Comparison of ENCODE assay signal across 12 cellular contexts in the genomic region with DNA sequence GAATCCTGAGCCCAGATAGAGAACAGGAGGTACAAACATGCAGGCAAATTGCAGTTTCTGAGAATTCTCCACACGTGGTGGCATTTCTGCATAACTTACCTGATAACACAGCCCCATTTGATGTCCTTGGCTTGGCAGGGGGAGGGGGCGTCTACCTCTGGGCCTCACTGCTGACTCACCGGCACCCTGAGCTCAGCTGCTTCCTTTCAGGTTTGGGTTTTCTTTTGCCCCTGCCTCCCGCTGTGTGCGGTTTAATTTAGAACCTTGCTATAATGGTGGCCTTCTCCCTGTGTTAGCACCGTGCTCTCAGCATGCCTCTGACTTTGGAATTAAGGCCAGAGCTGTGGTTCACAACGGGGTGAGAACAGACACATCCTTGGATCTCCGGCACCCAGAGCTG. TPM values are rescaled to one million over a fixed set of nuclear protein-coding genes. Genes with fewer than 3 reads are reported as not detected.
A peak's percentile ranks its signal among the peaks of the same experiment; 100 is the strongest.
DNase-seq lines count a peak whose midpoint lies in the region; ATAC-seq and TF ChIP-seq lines count a peak whose summit lies in the region.
"Had no signal": no experiment of that assay in that cellular context is flagged by ENCODE, and none has a peak within 500 bp of the region (broad histone marks: within the 10 kb centered on the region; RNA-seq: fewer than 3 reads in every experiment).

No MANE protein-coding gene starts in this region.

- H3K4me1 ChIP-seq in right atrium auricular region (peaks cover 0 to 71% of the 10 kb centered on the region in 2 donors), iPS-18a (ENCODE audit: control insufficient read depth, low read depth, low read length) (peaks cover 60% of the 10 kb centered on the region), stomach smooth muscle (ENCODE audit: control insufficient read depth, insufficient read depth, low read length) (peaks cover 52% of the 10 kb centered on the region)

- no peak overlapping the region for H3K27ac Mint-ChIP-seq in activated CD8-positive, alpha-beta T cell treated with anti-CD3 and anti-CD28 coated beads for 36 hours
- H3K27ac Mint-ChIP-seq: effector memory CD8-positive, alpha-beta T cell; T-cell had no signal

- intact Hi-C loops in Right ventricle myocardium inferior (cut with DNase I), result no loop called here
- intact Hi-C loops in activated CD8-positive, alpha-beta T cell treated with anti-CD3 and anti-CD28 coated beads for 36 hours (cut with micrococcal nuclease), result no loop called here

- H3K9me3 ChIP-seq in right atrium auricular region, result no peaks in the 10 kb centered on the region
- no peaks in the 10 kb centered on the region for H3K9me3 ChIP-seq in iPS-18a (ENCODE audit: control insufficient read depth, low read depth, low read length)
- H3K9me3 ChIP-seq in stomach smooth muscle (ENCODE audit: control insufficient read depth in 2 of 2, low read length in 2 of 2), result no peaks in the 10 kb centered on the region
- H3K9me3 ChIP-seq: BLaER1 had no signal

- peaks cover 18% of the 10 kb centered on the region for H3K4me1 Mint-ChIP-seq in activated CD8-positive, alpha-beta T cell treated with anti-CD3 and anti-CD28 coated beads for 36 hours (ENCODE audit: low read depth)

- no peak overlapping the region for H3K4me3 ChIP-seq in right atrium auricular region
- peak overlapping the region; percentile 18 for H3K4me3 ChIP-seq in iPS-18a (ENCODE audit: low read length)
- H3K4me3 ChIP-seq in stomach smooth muscle (ENCODE audit: low read length in 2 of 2), result no peak overlapping the region
- H3K4me3 ChIP-seq: BLaER1 had no signal

- peak overlapping the region; percentile 33 for H3K9ac ChIP-seq in iPS-18a (ENCODE audit: low read length)
- no peak overlapping the region for H3K9ac ChIP-seq in stomach smooth muscle (ENCODE audit: low read length in 2 of 2)
- H3K9ac ChIP-seq: BLaER1 had no signal

- H3K36me3 ChIP-seq in right atrium auricular region (no peaks in the 10 kb centered on the region), iPS-18a (ENCODE audit: control insufficient read depth, low read depth, low read length) (no peaks in the 10 kb centered on the region), stomach smooth muscle (ENCODE audit: control insufficient read depth in 2 of 2, insufficient read depth in 2 of 2, low read length in 2 of 2) (no peaks in the 10 kb centered on the region)

- no peak overlapping the region for H3K4me3 Mint-ChIP-seq in activated CD8-positive, alpha-beta T cell treated with anti-CD3 and anti-CD28 coated beads for 36 hours
- H3K4me3 Mint-ChIP-seq: effector memory CD8-positive, alpha-beta T cell; T-cell had no signal

- no peaks in the 10 kb centered on the region for H3K36me3 Mint-ChIP-seq in activated CD8-positive, alpha-beta T cell treated with anti-CD3 and anti-CD28 coated beads for 36 hours (ENCODE audit: low read depth)
- H3K36me3 Mint-ChIP-seq: T-cell had no signal

- no peak for ATAC-seq in Right ventricle myocardium inferior
- peak; percentile 53 for ATAC-seq in activated CD8-positive, alpha-beta T cell treated with anti-CD3 and anti-CD28 coated beads for 36 hours
- ATAC-seq in GM18511 (IDR thresholded peaks at IDR 0.05; ENCODE audit: unreplicated experiment), result no peak
- ATAC-seq in GM21786 (IDR thresholded peaks at IDR 0.05; ENCODE audit: unreplicated experiment), result no peak
- ATAC-seq: effector memory CD8-positive, alpha-beta T cell; T-cell had no signal

- H3K27me3 Mint-ChIP-seq in activated CD8-positive, alpha-beta T cell treated with anti-CD3 and anti-CD28 coated beads for 36 hours, result peaks cover 31% of the 10 kb centered on the region

- H3K9me3 Mint-ChIP-seq in activated CD8-positive, alpha-beta T cell treated with anti-CD3 and anti-CD28 coated beads for 36 hours, result no peaks in the 10 kb centered on the region
- H3K9me3 Mint-ChIP-seq: effector memory CD8-positive, alpha-beta T cell; T-cell had no signal

- no peaks in the 10 kb centered on the region for H3K27me3 ChIP-seq in right atrium auricular region
- peaks cover 30% of the 10 kb centered on the region for H3K27me3 ChIP-seq in iPS-18a (ENCODE audit: control insufficient read depth, insufficient read depth, low read length)
- H3K27me3 ChIP-seq in stomach smooth muscle (ENCODE audit: control insufficient read depth in 1 of 2, insufficient read depth in 2 of 2, low read length in 2 of 2), result no peaks in the 10 kb centered on the region

- POLR2A ChIA-PET in activated CD8-positive, alpha-beta T cell treated with anti-CD3 and anti-CD28 coated beads for 36 hours (lab: Charles Lee), result no interaction called here

- no peak for TF ChIP-seq CTCF in right atrium auricular region (IDR thresholded peaks at IDR 0.05)
- no peak for TF ChIP-seq CTCF in activated CD8-positive, alpha-beta T cell treated with anti-CD3 and anti-CD28 coated beads for 36 hours (IDR thresholded peaks at IDR 0.05)

- CTCF ChIA-PET in activated CD8-positive, alpha-beta T cell treated with anti-CD3 and anti-CD28 coated beads for 36 hours (lab: Charles Lee), result interaction anchor here (1.1 to 1.3 kb wide), 2 partner anchors 67 to 98 kb away, joined by 3 read pairs; no protein-coding TSS in a partner anchor

- DNase-seq in right atrium auricular region (ENCODE audit: low spot score), result no peak
- no peak for DNase-seq in Right ventricle myocardium inferior (ENCODE audit: missing footprints)
- peak; percentile 77 for DNase-seq in activated CD8-positive, alpha-beta T cell treated with anti-CD3 and anti-CD28 coated beads for 36 hours
- DNase-seq in NCI-H82 treated with DMSO at 0.1 percent for 48 hours (lab: John Stamatoyannopoulos, UW; ENCODE audit: unreplicated experiment), result no peak
- DNase-seq: effector memory CD8-positive, alpha-beta T cell; NCI-H226; T-cell had no signal

- H3K27ac ChIP-seq in right atrium auricular region (peak overlapping the region; percentile 14 to 93), iPS-18a (ENCODE audit: low read length) (no peak overlapping the region), stomach smooth muscle (ENCODE audit: low read length) (peak overlapping the region; percentile 19)
- H3K27ac ChIP-seq: BLaER1 had no signal

RNA-seq across cellular contexts. Expression of a gene that starts 4.4 kb away (rescaled TPM):
- total RNA-seq in right atrium auricular region (10 to 100 TPM; 30.6 to 61.2 TPM), Right ventricle myocardium inferior (74.0 TPM)
- 1 to 10 TPM; 3.2 to 3.5 TPM for total RNA-seq in activated CD8-positive, alpha-beta T cell treated with anti-CD3 and anti-CD28 coated beads for 36 hours

Comparison
In these comparisons a context has a peak if more than half of its experiments do, and no peak if none do; other contexts are left out.
1. RNA of a gene that starts 4.4 kb away (total RNA-seq): 74.0 TPM in Right ventricle myocardium inferior (single experiment) and 30.6 to 61.2 TPM in right atrium auricular region; 3.2 to 3.5 TPM in activated CD8-positive, alpha-beta T cell treated with anti-CD3 and anti-CD28 coated beads for 36 hours; every median in the first group is over 4 times any median in the second.